ENCODE assay signal across 9 cellular contexts in genomic region chr20:53678315-53678989, GRCh38.
DNase-seq lines count a peak whose midpoint lies in the region; ATAC-seq and TF ChIP-seq lines count a peak whose summit lies in the region.
"Had no signal": no experiment of that assay in that cellular context is flagged by ENCODE, and none has a peak within 500 bp of the region (broad histone marks: within the 10 kb centered on the region; RNA-seq: fewer than 3 reads in every experiment).

No MANE protein-coding gene starts in this region.

- H3K27me3 Mint-ChIP-seq in CD8-positive, alpha-beta T cell (ENCODE audit: low read depth): no peaks in the 10 kb centered on the region
- peaks cover 3% of the 10 kb centered on the region for H3K27me3 Mint-ChIP-seq in brain
- H3K27me3 Mint-ChIP-seq in neural crest cell (ENCODE audit: low read depth): no peaks in the 10 kb centered on the region

- peak overlapping the region; percentile 64 for H3K4me3 Mint-ChIP-seq in CD8-positive, alpha-beta T cell
- H3K4me3 Mint-ChIP-seq in brain: peak overlapping the region in 2 of 5 experiments; percentile 41 to 52
- peak overlapping the region; percentile 61 for H3K4me3 Mint-ChIP-seq in neural crest cell

- ATAC-seq in CD8-positive, alpha-beta T cell: no peak
- no peak for ATAC-seq in GM21786 (IDR thresholded peaks at IDR 0.05; ENCODE audit: unreplicated experiment)
- no peak for ATAC-seq in HG02981 (IDR thresholded peaks at IDR 0.05; ENCODE audit: unreplicated experiment)
- no peak for ATAC-seq in GM18868 (IDR thresholded peaks at IDR 0.05; ENCODE audit: unreplicated experiment)

- H3K4me1 Mint-ChIP-seq in CD8-positive, alpha-beta T cell (ENCODE audit: low read depth): peaks cover 31% of the 10 kb centered on the region
- H3K4me1 Mint-ChIP-seq in brain: peaks cover 39% of the 10 kb centered on the region
- peaks cover 36% of the 10 kb centered on the region for H3K4me1 Mint-ChIP-seq in neural crest cell

- peaks cover 25% of the 10 kb centered on the region for H3K4me1 ChIP-seq in CD8-positive, alpha-beta T cell (ENCODE audit: insufficient read depth, low read length)

- peak overlapping the region; percentile 88 for H3K27ac Mint-ChIP-seq in CD8-positive, alpha-beta T cell
- H3K27ac Mint-ChIP-seq in brain: peak overlapping the region in 4 of 5 experiments; percentile 47 to 85 (median 72)
- peak overlapping the region; percentile 85 for H3K27ac Mint-ChIP-seq in neural crest cell (ENCODE audit: unreplicated experiment)

- no peak overlapping the region for H3K27ac ChIP-seq in CD8-positive, alpha-beta T cell (ENCODE audit: low read depth, low read length)

- CTCF ChIA-PET in CD8-positive, alpha-beta T cell (lab: Charles Lee): interaction anchor here (0.8 to 1.7 kb wide), 4 partner anchors 17 to 261 kb away, joined by 3 to 4 read pairs (median 4); no protein-coding TSS in a partner anchor

- POLR2A ChIA-PET in CD8-positive, alpha-beta T cell (lab: Charles Lee): interaction anchor here (1.2 kb wide), 1 partner anchor 69 kb away, joined by 3 read pairs; no protein-coding TSS in a partner anchor

- no peaks in the 10 kb centered on the region for H3K36me3 ChIP-seq in CD8-positive, alpha-beta T cell (ENCODE audit: insufficient read depth, low read length)
- H3K36me3 ChIP-seq: colonic mucosa had no signal

- H3K4me3 ChIP-seq in CD8-positive, alpha-beta T cell (ENCODE audit: low read depth, low read length): peak overlapping the region; percentile 4
- peak overlapping the region; percentile 30 for H3K4me3 ChIP-seq in Jurkat, Clone E6-1 (ENCODE audit: low read length)
- H3K4me3 ChIP-seq: colonic mucosa had no signal

- DNase-seq in CD8-positive, alpha-beta T cell: no peak
- no peak for DNase-seq in Jurkat, Clone E6-1 (ENCODE audit: low read depth, low spot score)
- DNase-seq in neural crest cell (ENCODE audit: low read depth, low spot score): no peak
- no peak for DNase-seq in NCI-H524 (lab: John Stamatoyannopoulos, UW)

- H3K9me3 ChIP-seq in CD8-positive, alpha-beta T cell (ENCODE audit: low read length): no peaks in the 10 kb centered on the region
- H3K9me3 ChIP-seq: colonic mucosa had no signal

- H3K27me3 ChIP-seq in CD8-positive, alpha-beta T cell (ENCODE audit: insufficient read depth, low read length): no peaks in the 10 kb centered on the region
- H3K27me3 ChIP-seq: colonic mucosa had no signal

- H3K9me3 Mint-ChIP-seq in CD8-positive, alpha-beta T cell: no peaks in the 10 kb centered on the region
- H3K9me3 Mint-ChIP-seq in brain (peaks cover 0 to 4% (median 0%) of the 10 kb centered on the region in 5 experiments), neural crest cell (no peaks in the 10 kb centered on the region)

- intact Hi-C loops in CD8-positive, alpha-beta T cell (cut with DNase I, micrococcal nuclease): no loop called here

- H3K36me3 Mint-ChIP-seq in CD8-positive, alpha-beta T cell: no peaks in the 10 kb centered on the region
- no peaks in the 10 kb centered on the region for H3K36me3 Mint-ChIP-seq in brain
- no peaks in the 10 kb centered on the region for H3K36me3 Mint-ChIP-seq in neural crest cell (ENCODE audit: low read depth)

- TF ChIP-seq CTCF in CD8-positive, alpha-beta T cell (IDR thresholded peaks at IDR 0.05): no peak
- TF ChIP-seq CTCF in brain (conservative IDR thresholded peaks at IDR 0.05) (no peak), neural crest cell (conservative IDR thresholded peaks at IDR 0.05) (peak; percentile 53)
